Comparison of ENCODE assay signal across 9 cellular contexts in the genomic region with DNA sequence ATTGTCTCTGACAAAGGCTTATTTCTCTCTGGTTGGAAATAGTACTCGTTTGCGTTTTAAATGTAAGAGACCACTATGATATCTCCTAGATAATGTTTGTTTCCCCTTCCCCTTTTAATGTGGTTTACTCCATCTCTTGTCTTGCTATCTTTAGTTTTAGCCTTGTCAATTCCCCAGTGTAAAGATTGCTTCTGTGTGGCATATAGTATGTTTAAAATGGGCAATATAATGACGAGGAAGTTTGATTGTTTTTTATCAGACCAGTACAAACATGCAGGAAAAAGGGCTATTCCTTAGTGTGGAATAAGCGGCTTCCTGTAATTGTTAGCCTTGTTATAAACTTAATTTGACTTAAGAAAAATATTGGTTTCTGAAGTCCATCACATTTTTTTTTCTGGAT. TPM values are rescaled to one million over a fixed set of nuclear protein-coding genes. Genes with fewer than 3 reads are reported as not detected.
A peak's percentile ranks its signal among the peaks of the same experiment; 100 is the strongest.
DNase-seq lines count a peak whose midpoint lies in the region; ATAC-seq and TF ChIP-seq lines count a peak whose summit lies in the region.
"Had no signal": no experiment of that assay in that cellular context is flagged by ENCODE, and none has a peak within 500 bp of the region (broad histone marks: within the 10 kb centered on the region; RNA-seq: fewer than 3 reads in every experiment).

No MANE protein-coding gene starts in this region.

- intact Hi-C loops in colonic mucosa (cut with DNase I), result no loop called here

- no peak for DNase-seq in BE2C
- no peak for DNase-seq in MG63
- no peak for DNase-seq in colonic mucosa
- DNase-seq in COLO668 (lab: John Stamatoyannopoulos, UW; ENCODE audit: unreplicated experiment), result no peak
- no peak for DNase-seq in mucosa of gallbladder (ENCODE audit: low spot score)
- DNase-seq: NCI-H2081 had no signal

- H3K4me3 ChIP-seq in BE2C (ENCODE audit: low read depth, low read length) (peak overlapping the region; percentile 75), MG63 (peak overlapping the region; percentile 62), colonic mucosa (peak overlapping the region; percentile 54)

- peaks cover 7% of the 10 kb centered on the region for H3K36me3 Mint-ChIP-seq in nephron (ENCODE audit: low read depth)

- peak overlapping the region; percentile 80 to 98 (median 82) for H3K27ac Mint-ChIP-seq in nephron

- no peak for TF ChIP-seq CTCF in BE2C (IDR thresholded peaks at IDR 0.05; ENCODE audit: low read depth, low read length)
- TF ChIP-seq CTCF in colonic mucosa (IDR thresholded peaks at IDR 0.05), result no peak
- TF ChIP-seq CTCF in nephron (IDR thresholded peaks at IDR 0.05; ENCODE audit: unreplicated experiment in 3 of 3), result no peak

- H3K36me3 ChIP-seq in BE2C (no peaks in the 10 kb centered on the region), MG63 (peaks cover 11% of the 10 kb centered on the region), colonic mucosa (no peaks in the 10 kb centered on the region)

- H3K9me3 ChIP-seq in BE2C (no peaks in the 10 kb centered on the region), MG63 (no peaks in the 10 kb centered on the region), colonic mucosa (no peaks in the 10 kb centered on the region)

- H3K9me3 Mint-ChIP-seq in nephron, result no peaks in the 10 kb centered on the region

- peak overlapping the region; percentile 18 for H3K27ac ChIP-seq in colonic mucosa

- H3K27me3 ChIP-seq in BE2C, result no peaks in the 10 kb centered on the region
- no peaks in the 10 kb centered on the region for H3K27me3 ChIP-seq in MG63
- peaks cover 22% of the 10 kb centered on the region for H3K27me3 ChIP-seq in colonic mucosa

- ATAC-seq in GM19023 (IDR thresholded peaks at IDR 0.05; ENCODE audit: unreplicated experiment), result no peak
- no peak for ATAC-seq in GM19328 (IDR thresholded peaks at IDR 0.05; ENCODE audit: unreplicated experiment)

- peaks cover 40% of the 10 kb centered on the region for H3K4me1 Mint-ChIP-seq in nephron

- H3K27me3 Mint-ChIP-seq in nephron (ENCODE audit: low read depth), result no peaks in the 10 kb centered on the region

- H3K4me3 Mint-ChIP-seq in nephron, result peak overlapping the region; percentile 97 to 99 (median 98)

- H3K4me1 ChIP-seq in BE2C (no peaks in the 10 kb centered on the region), colonic mucosa (no peaks in the 10 kb centered on the region)

- no peak overlapping the region for H3K9ac ChIP-seq in colonic mucosa (ENCODE audit: low read depth in 2 of 2, low read length in 2 of 2)

RNA-seq across cellular contexts. Expression of a gene that starts 3.1 kb away (rescaled TPM):
- polyA plus RNA-seq in BE2C (2012; ENCODE audit: insufficient read depth, insufficient read length, low read depth), result 42.1 TPM
- total RNA-seq in MG63 (2014; rRNA removed; shearing (Covaris generic); ENCODE audit: low replicate concordance), result 125 and 191 TPM in 2 replicates
- total RNA-seq in colonic mucosa (10 to 100 TPM in 1 of 2 donors, 1 to 10 TPM in 1; 9.1 to 28.0 TPM), mucosa of gallbladder (80.0 TPM)
